In genomic region chr4:16122784-16123183, GRCh38 we compare ENCODE assay signal across 15 cellular contexts. TPM values are rescaled to one million over a fixed set of nuclear protein-coding genes. Genes with fewer than 3 reads are reported as not detected.
DNase-seq lines count a peak whose midpoint lies in the region; ATAC-seq lines count a peak whose summit lies in the region.
"Had no signal": no experiment of that assay in that cellular context is flagged by ENCODE, and none has a peak within 500 bp of the region (broad histone marks: within the 10 kb centered on the region; RNA-seq: fewer than 3 reads in every experiment).

No MANE protein-coding gene starts in this region.

- no peaks in the 10 kb centered on the region for H3K9me3 ChIP-seq in CD4-positive, CD25-positive, alpha-beta regulatory T cell (ENCODE audit: control insufficient read depth in 2 of 2, low read length in 2 of 2)
- H3K9me3 ChIP-seq: ascending aorta had no signal

- H3K4me1 Mint-ChIP-seq in CD4-positive, CD25-positive, alpha-beta regulatory T cell, result peaks cover 9 to 32% (median 14%) of the 10 kb centered on the region in 4 donors
- H3K4me1 Mint-ChIP-seq: WTC11 had no signal

- no peaks in the 10 kb centered on the region for H3K27me3 ChIP-seq in CD4-positive, CD25-positive, alpha-beta regulatory T cell (ENCODE audit: control insufficient read depth, insufficient read depth, low read length)
- H3K27me3 ChIP-seq: ascending aorta, dorsolateral prefrontal cortex had no signal

- peak overlapping the region in 1 of 4 donors; percentile 7 for H3K4me3 Mint-ChIP-seq in CD4-positive, CD25-positive, alpha-beta regulatory T cell
- H3K4me3 Mint-ChIP-seq: CD4-positive, alpha-beta T cell; IgD-negative memory B cell; WTC11 had no signal

- peaks cover 4% of the 10 kb centered on the region for H3K27me3 Mint-ChIP-seq in CD4-positive, CD25-positive, alpha-beta regulatory T cell
- H3K27me3 Mint-ChIP-seq: CD4-positive, alpha-beta T cell had no signal

- no peak overlapping the region for H3K27ac ChIP-seq in CD4-positive, CD25-positive, alpha-beta regulatory T cell (ENCODE audit: insufficient read depth, low read length, poor library complexity, severe bottlenecking)
- H3K27ac ChIP-seq: ascending aorta, dorsolateral prefrontal cortex had no signal

- H3K4me1 ChIP-seq in CD4-positive, CD25-positive, alpha-beta regulatory T cell (ENCODE audit: control insufficient read depth, insufficient read depth, low read length, poor library complexity, severe bottlenecking), result peaks cover 12% of the 10 kb centered on the region

- ATAC-seq in CD4-positive, CD25-positive, alpha-beta regulatory T cell (ENCODE audit: low read depth in 2 of 2), result peak in 1 of 2 donors; percentile 34
- peak; percentile 66 for ATAC-seq in HG03378 (IDR thresholded peaks at IDR 0.05; ENCODE audit: unreplicated experiment)
- no peak for ATAC-seq in HG02642 (IDR thresholded peaks at IDR 0.05; ENCODE audit: poor library complexity, unreplicated experiment)
- ATAC-seq: WTC11 had no signal

- peak in 1 of 3 donors; percentile 63 for DNase-seq in CD4-positive, CD25-positive, alpha-beta regulatory T cell
- DNase-seq in activated T-cell treated with anti-CD3 and anti-CD28 coated beads for 24 hours (ENCODE audit: low read depth) (peak; percentile 18), GM19240 (ENCODE audit: insufficient read length, low spot score) (no peak), AG08395 (ENCODE audit: low spot score) (no peak), NOMO-1 treated with dmso at 0.1 percent for 144 hours (lab: John Stamatoyannopoulos, UW; ENCODE audit: unreplicated experiment) (no peak)
- DNase-seq in stimulated activated CD4-positive, alpha-beta T cell treated with anti-CD3 and anti-CD28 coated beads, Interleukin-15, amount 100 ng/mL, for 24 hours, result peak; percentile 69
- DNase-seq: NCI-H1694 treated with DMSO at 0.1 percent for 48 hours, occipital lobe had no signal

- no peak overlapping the region for H3K4me3 ChIP-seq in CD4-positive, CD25-positive, alpha-beta regulatory T cell (ENCODE audit: low read depth, low read length)
- H3K4me3 ChIP-seq: ascending aorta, dorsolateral prefrontal cortex had no signal

- no peaks in the 10 kb centered on the region for H3K36me3 Mint-ChIP-seq in CD4-positive, CD25-positive, alpha-beta regulatory T cell
- H3K36me3 Mint-ChIP-seq: IgD-negative memory B cell, WTC11 had no signal

- H3K36me3 ChIP-seq in CD4-positive, CD25-positive, alpha-beta regulatory T cell (ENCODE audit: control insufficient read depth, insufficient read depth, low read length), result no peaks in the 10 kb centered on the region
- H3K36me3 ChIP-seq: ascending aorta had no signal

- no peaks in the 10 kb centered on the region for H3K9me3 Mint-ChIP-seq in CD4-positive, CD25-positive, alpha-beta regulatory T cell
- H3K9me3 Mint-ChIP-seq: CD4-positive, alpha-beta T cell; IgD-negative memory B cell; WTC11 had no signal

- peak overlapping the region in 2 of 3 donors; percentile 19 to 22 for H3K27ac Mint-ChIP-seq in CD4-positive, CD25-positive, alpha-beta regulatory T cell
- H3K27ac Mint-ChIP-seq: CD4-positive, alpha-beta T cell; IgD-negative memory B cell; WTC11 had no signal

RNA-seq across cellular contexts. Expression of gene PROM1, which starts 39.0 kb away (rescaled TPM):
- total RNA-seq in CD4-positive, CD25-positive, alpha-beta regulatory T cell, result 2.9 TPM
- not detected for polyA plus RNA-seq in CD4-positive, CD25-positive, alpha-beta regulatory T cell
- total RNA-seq: CD4-positive, alpha-beta T cell had no signal
- polyA plus RNA-seq: IgD-negative memory B cell had no signal

Comparison
In these comparisons a context has a peak if more than half of its experiments do, and no peak if none do; other contexts are left out.
1. DNase-seq: peak in activated T-cell treated with anti-CD3 and anti-CD28 coated beads for 24 hours (single experiment) and stimulated activated CD4-positive, alpha-beta T cell treated with anti-CD3 and anti-CD28 coated beads, Interleukin-15, amount 100 ng/mL, for 24 hours (single experiment); none in GM19240 (single experiment), AG08395 (single experiment) and NOMO-1 treated with dmso at 0.1 percent for 144 hours (single experiment).